ENCODE assay signal across 11 cellular contexts in genomic region chr18:62741118-62741566, GRCh38. TPM values are rescaled to one million over a fixed set of nuclear protein-coding genes. Genes with fewer than 3 reads are reported as not detected.
A peak's percentile ranks its signal among the peaks of the same experiment; 100 is the strongest.
DNase-seq lines count a peak whose midpoint lies in the region; ATAC-seq, FAIRE-seq and TF ChIP-seq lines count a peak whose summit lies in the region.
"Had no signal": no experiment of that assay in that cellular context is flagged by ENCODE, and none has a peak within 500 bp of the region (broad histone marks: within the 10 kb centered on the region; RNA-seq: fewer than 3 reads in every experiment).

No MANE protein-coding gene starts in this region.

- H3K4me1 ChIP-seq in astrocyte (ENCODE audit: insufficient read depth, low read length) (no peaks in the 10 kb centered on the region), lung (ENCODE audit: control insufficient read depth in 2 of 2, insufficient read depth in 2 of 2, low read length in 2 of 2) (peaks cover 5 to 7% of the 10 kb centered on the region in 2 donors)

- peaks cover 13% of the 10 kb centered on the region for H4K20me1 ChIP-seq in astrocyte (ENCODE audit: insufficient read depth, low read length)

- H3K9me3 Mint-ChIP-seq in astrocyte (ENCODE audit: unreplicated experiment) = no peaks in the 10 kb centered on the region
- H3K9me3 Mint-ChIP-seq: dendritic cell treated with granulocyte-macrophage colony-stimulating factor and Interleukin-4, amounts not matched to agents 40 ng/mL and 50 ng/mL, for 4 days; T-helper 1 cell treated with Interleukin-12 subunit alpha and Interleukin-12 subunit beta and Interleukin-4 antibody, amounts not matched to agents 30 μg/mL and 1 μg/mL, for 36 hours had no signal

- H2AFZ ChIP-seq in astrocyte (ENCODE audit: low read depth, low read length) = no peak overlapping the region

- no peak for FAIRE-seq in astrocyte (lab: Jason Lieb, UNC)

- H3K27ac Mint-ChIP-seq in astrocyte (ENCODE audit: unreplicated experiment) = peak overlapping the region; percentile 76
- H3K27ac Mint-ChIP-seq: dendritic cell treated with granulocyte-macrophage colony-stimulating factor and Interleukin-4, amounts not matched to agents 40 ng/mL and 50 ng/mL, for 4 days; T-helper 1 cell treated with Interleukin-12 subunit alpha and Interleukin-12 subunit beta and Interleukin-4 antibody, amounts not matched to agents 30 μg/mL and 1 μg/mL, for 36 hours had no signal

- H3K36me3 ChIP-seq in astrocyte (ENCODE audit: insufficient read depth, low read length) (no peaks in the 10 kb centered on the region), lung (ENCODE audit: control insufficient read depth in 2 of 2, insufficient read depth in 2 of 2, low read length in 2 of 2) (no peaks in the 10 kb centered on the region)

- TF ChIP-seq CTCF in astrocyte (IDR thresholded peaks at IDR 0.05; ENCODE audit: insufficient read depth, low read depth, low read length) (no peak), lung (IDR thresholded peaks at IDR 0.05; ENCODE audit: control extremely low read depth, extremely low read depth) (no peak)

- peaks cover 52% of the 10 kb centered on the region for H3K79me2 ChIP-seq in astrocyte (ENCODE audit: insufficient read depth, low read length)

- H3K4me3 Mint-ChIP-seq in astrocyte (ENCODE audit: unreplicated experiment) = no peak overlapping the region
- H3K4me3 Mint-ChIP-seq: dendritic cell treated with granulocyte-macrophage colony-stimulating factor and Interleukin-4, amounts not matched to agents 40 ng/mL and 50 ng/mL, for 4 days; T-helper 1 cell treated with Interleukin-12 subunit alpha and Interleukin-12 subunit beta and Interleukin-4 antibody, amounts not matched to agents 30 μg/mL and 1 μg/mL, for 36 hours had no signal

- H3K4me3 ChIP-seq in astrocyte (ENCODE audit: insufficient read depth, low read depth, low read length) (no peak overlapping the region), lung (no peak overlapping the region)

- H3K36me3 Mint-ChIP-seq in astrocyte (ENCODE audit: low read depth, unreplicated experiment) = no peaks in the 10 kb centered on the region

- H3K9ac ChIP-seq in astrocyte (ENCODE audit: low read length) = no peak overlapping the region

- peak; percentile 25 for ATAC-seq in lung (ENCODE audit: insufficient read depth, low FRiP score)
- ATAC-seq in Right ventricle myocardium inferior = no peak

- peaks cover 34% of the 10 kb centered on the region for H3K4me1 Mint-ChIP-seq in astrocyte (ENCODE audit: low read depth, unreplicated experiment)

- peak; percentile 79 for DNase-seq in COLO829 (ENCODE audit: low spot score)
- peak; percentile 14 for DNase-seq in HuH-7 (ENCODE audit: low spot score)
- peak; percentile 90 for DNase-seq in astrocyte (ENCODE audit: low read depth)
- DNase-seq in lung (ENCODE audit: low spot score) = no peak
- DNase-seq in hepatic stellate cell (ENCODE audit: low spot score) = no peak
- DNase-seq in activated gamma-delta T cell treated with Interleukin-2 at 50 U/mL for 16 hours = no peak
- no peak for DNase-seq in Right ventricle myocardium inferior (ENCODE audit: missing footprints)
- DNase-seq in C1 segment of cervical spinal cord (lab: John Stamatoyannopoulos, UW) = no peak
- DNase-seq: right cardiac atrium had no signal

- H3K9me3 ChIP-seq in astrocyte (ENCODE audit: insufficient read depth, low read depth, low read length) = no peaks in the 10 kb centered on the region
- H3K9me3 ChIP-seq in lung (ENCODE audit: control insufficient read depth in 2 of 2, insufficient read depth in 1 of 2, low read length in 1 of 2) = no peaks in the 10 kb centered on the region

- H3K4me2 ChIP-seq in astrocyte (ENCODE audit: low read length) = no peak overlapping the region

- H3K27ac ChIP-seq in astrocyte (ENCODE audit: low read depth, low read length) (no peak overlapping the region), lung (ENCODE audit: low read depth in 1 of 2, low read length in 1 of 2) (no peak overlapping the region)

- H3K27me3 ChIP-seq in astrocyte (ENCODE audit: insufficient read depth, low read length) (no peaks in the 10 kb centered on the region), lung (ENCODE audit: control insufficient read depth, insufficient read depth) (no peaks in the 10 kb centered on the region)

- intact Hi-C loops in Right ventricle myocardium inferior (cut with DNase I) = no loop called here

- 44 to 47% methylated on average over 4 of the region's 4 CpGs for WGBS in lung, 2 donors

- no peaks in the 10 kb centered on the region for H3K27me3 Mint-ChIP-seq in astrocyte (ENCODE audit: low read depth, unreplicated experiment)
- H3K27me3 Mint-ChIP-seq: dendritic cell treated with granulocyte-macrophage colony-stimulating factor and Interleukin-4, amounts not matched to agents 40 ng/mL and 50 ng/mL, for 4 days had no signal

RNA-seq across cellular contexts. Expression of gene PHLPP1, which starts 25.8 kb away (rescaled TPM):
- total RNA-seq in astrocyte = 11.2 and 13.3 TPM in 2 replicates
- total RNA-seq in lung = 10 to 100 TPM; 12.5 to 29.2 TPM
- 1 to 10 TPM; 2.3 to 3.3 TPM for polyA plus RNA-seq in lung
- 5.1 TPM for total RNA-seq in Right ventricle myocardium inferior

Comparison
In these comparisons a context has a peak if more than half of its experiments do, and no peak if none do; other contexts are left out.
1. DNase-seq: peak in COLO829 (single experiment), HuH-7 (single experiment) and astrocyte (single experiment); none in lung (single experiment), hepatic stellate cell (single experiment), activated gamma-delta T cell treated with Interleukin-2 at 50 U/mL for 16 hours (single experiment), Right ventricle myocardium inferior (single experiment) and C1 segment of cervical spinal cord (0 of 14).